Comparison of ENCODE assay signal across 10 cellular contexts in the genomic region with DNA sequence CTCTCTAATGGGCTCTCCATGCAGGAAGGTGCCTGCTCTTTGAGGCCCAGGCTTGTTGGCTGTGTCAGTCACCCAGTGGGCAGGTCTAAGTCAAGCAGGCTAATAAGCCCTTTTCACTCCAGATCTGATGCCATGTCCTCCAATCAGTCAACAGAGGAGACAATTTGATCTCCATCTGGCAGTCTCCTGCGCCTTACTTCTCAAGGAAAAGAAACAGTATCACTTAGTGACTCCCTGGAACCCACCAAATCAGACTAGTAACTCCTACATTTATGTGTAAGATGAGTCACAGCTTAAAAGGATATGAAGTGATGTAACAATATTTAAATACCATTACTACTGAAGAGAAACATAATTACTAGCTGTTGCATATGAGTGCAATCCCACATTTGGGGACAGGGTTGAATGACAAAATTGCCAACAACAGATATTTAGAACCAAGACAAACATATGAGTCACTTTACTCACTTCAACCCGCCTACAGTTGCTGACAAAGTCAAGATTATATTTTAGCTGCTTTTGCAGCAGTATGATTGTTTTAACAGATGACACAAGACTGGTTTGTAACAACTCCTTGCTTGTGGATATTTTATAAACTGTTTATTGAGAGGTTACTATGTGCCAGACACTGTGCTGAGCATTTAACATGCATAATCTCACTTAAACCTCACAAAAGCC.
A peak's percentile ranks its signal among the peaks of the same experiment; 100 is the strongest.
DNase-seq lines count a peak whose midpoint lies in the region; ATAC-seq, FAIRE-seq and TF ChIP-seq lines count a peak whose summit lies in the region.
"Had no signal": no experiment of that assay in that cellular context is flagged by ENCODE, and none has a peak within 500 bp of the region (broad histone marks: within the 10 kb centered on the region; RNA-seq: fewer than 3 reads in every experiment).

No MANE protein-coding gene starts in this region.

- TF ChIP-seq EP300 in HepG2 (IDR thresholded peaks at IDR 0.05; ENCODE audit: low read depth in 2 of 2, low read length in 2 of 2) (no peak), HepG2 (CRISPR knock-in tag; IDR thresholded peaks at IDR 0.05; ENCODE audit: borderline replicate concordance) (no peak)

- TF ChIP-seq CTCF in HepG2 (CRISPR knock-in tag; IDR thresholded peaks at IDR 0.05) (no peak), coronary artery (IDR thresholded peaks at IDR 0.05) (no peak), GM10266 (IDR thresholded peaks at IDR 0.05; ENCODE audit: control insufficient read depth, insufficient read depth, low read depth, missing control alignments) (no peak)

- no peak overlapping the region for H3K4me3 Mint-ChIP-seq in activated T-helper 17 cell treated with anti-CD3 and anti-CD28 coated beads, Interleukin-2, amount 50 U/mL, for 72 hours
- H3K4me3 Mint-ChIP-seq: central memory CD8-positive, alpha-beta T cell had no signal

- peaks cover 5% of the 10 kb centered on the region for H3K27me3 Mint-ChIP-seq in activated T-helper 17 cell treated with anti-CD3 and anti-CD28 coated beads, Interleukin-2, amount 50 U/mL, for 72 hours

- no TSS peak for BruUV-seq in HepG2 (replicated peaks; lab: Mats Ljungman, UMichigan)

- H3K9me3 ChIP-seq in HepG2 (ENCODE audit: low read length): no peaks in the 10 kb centered on the region

- peaks cover 27% of the 10 kb centered on the region for H3K4me1 ChIP-seq in HepG2 (ENCODE audit: insufficient read depth, low read length)

- H3K9me3 Mint-ChIP-seq in activated T-helper 17 cell treated with anti-CD3 and anti-CD28 coated beads, Interleukin-2, amount 50 U/mL, for 72 hours: no peaks in the 10 kb centered on the region
- H3K9me3 Mint-ChIP-seq: central memory CD8-positive, alpha-beta T cell had no signal

- H3K4me1 Mint-ChIP-seq in activated T-helper 17 cell treated with anti-CD3 and anti-CD28 coated beads, Interleukin-2, amount 50 U/mL, for 72 hours: peaks cover 4% of the 10 kb centered on the region
- H3K4me1 Mint-ChIP-seq: central memory CD8-positive, alpha-beta T cell had no signal

- H3K4me3 ChIP-seq in HepG2 (replicated peaks in 1 of 3; ENCODE audit: insufficient read depth in 1 of 3, low read depth in 2 of 3, low read length in 3 of 3): no peak overlapping the region
- no peak overlapping the region for H3K4me3 ChIP-seq in coronary artery

- TF ChIP-seq RAD21 in HepG2 (CRISPR knock-in tag; IDR thresholded peaks at IDR 0.05): no peak

- no peak overlapping the region for H3K9ac ChIP-seq in HepG2 (ENCODE audit: insufficient read depth, low read depth, low read length)

- DNase-seq in CD1c-positive myeloid dendritic cell (ENCODE audit: extremely low spot score) (peak; percentile 77), H4 (ENCODE audit: low spot score) (peak; percentile 38), HepG2 (ENCODE audit: low spot score) (peak; percentile 30), coronary artery (ENCODE audit: low spot score) (no peak), GM10266 (ENCODE audit: extremely low spot score) (no peak)
- no peak for DNase-seq in activated CD4-positive, alpha-beta T cell treated with anti-CD3 and anti-CD28 coated beads, Interleukin-2, amount 50 U/mL, for 1 hour
- DNase-seq: WERI-Rb-1 had no signal

- H2AFZ ChIP-seq in HepG2 (ENCODE audit: low read length): no peak overlapping the region

- peaks cover 1 to 2% of the 10 kb centered on the region in 2 experiments; a peak in 2 of 5 replicates for H3K36me3 ChIP-seq in HepG2 (replicated peaks in 1 of 2; ENCODE audit: control insufficient read depth in 1 of 2, insufficient read depth in 2 of 2, low read length in 2 of 2)
- H3K36me3 ChIP-seq: WERI-Rb-1 had no signal

- no peak for FAIRE-seq in HepG2 (lab: Jason Lieb, UNC)

- in situ Hi-C loops in HepG2 (cut with HindIII; ENCODE audit: extremely low pct_ligation_motif_present, low pct_unique_long_range_greater_than_20kb): no loop called here

- no peak for TF ChIP-seq POLR2A in HepG2 (IDR thresholded peaks at IDR 0.05; ENCODE audit: insufficient read depth in 1 of 2, low read depth in 2 of 2, low read length in 2 of 2)

- H3K36me3 Mint-ChIP-seq in activated T-helper 17 cell treated with anti-CD3 and anti-CD28 coated beads, Interleukin-2, amount 50 U/mL, for 72 hours (ENCODE audit: low read depth): no peaks in the 10 kb centered on the region

- intact Hi-C loops in HepG2 (cut with micrococcal nuclease; ENCODE audit: unreplicated experiment): no loop called here

- POLR2A ChIA-PET in HepG2 (lab: Yijun Ruan, JAX): interaction anchor here (1.4 kb wide), 1 partner anchor 13 kb away, joined by 4 read pairs; no protein-coding TSS in a partner anchor

- H3K27ac ChIP-seq in HepG2 (ENCODE audit: extremely low read length, insufficient read depth, low read length) (no peak overlapping the region), coronary artery (no peak overlapping the region)
- H3K27ac ChIP-seq: WERI-Rb-1 had no signal

- H3K27me3 ChIP-seq in HepG2 (ENCODE audit: control insufficient read depth in 1 of 2, insufficient read depth in 2 of 2, low read length in 2 of 2): no peaks in the 10 kb centered on the region

- H3K79me2 ChIP-seq in HepG2 (ENCODE audit: insufficient read depth, low read length): peaks cover 70% of the 10 kb centered on the region

- H4K20me1 ChIP-seq in HepG2 (ENCODE audit: insufficient read depth, low read length): no peaks in the 10 kb centered on the region

- CTCF ChIA-PET in HepG2 (lab: Yijun Ruan, JAX; ENCODE audit: low intra/inter-chr PET ratio, low total read pairs): no interaction called here

- no peak overlapping the region for H3K27ac Mint-ChIP-seq in activated T-helper 17 cell treated with anti-CD3 and anti-CD28 coated beads, Interleukin-2, amount 50 U/mL, for 72 hours

- no peak overlapping the region for H3K4me2 ChIP-seq in HepG2 (ENCODE audit: low read depth, low read length)

- 90% methylated on average over 2 of the region's 2 CpGs for WGBS in HepG2 (ENCODE audit: low lambda C conversion rate)

- ATAC-seq in activated T-helper 17 cell treated with anti-CD3 and anti-CD28 coated beads, Interleukin-2, amount 50 U/mL, for 72 hours (replicated peaks): peak; percentile 91
- ATAC-seq in HepG2 (peak; percentile 73), HG03025 (IDR thresholded peaks at IDR 0.05; ENCODE audit: low FRiP score, unreplicated experiment) (no peak)

TF ChIP-seq in HepG2, 621 proteins besides CTCF, POLR2A, EP300 and RAD21 (continues in another document):
- TF ChIP-seq FOXA3 (CRISPR knock-in tag; IDR thresholded peaks at IDR 0.05) (0 out of 2 replicates have a peak, but pooled peaks have one; percentile 24), ZSCAN30 (CRISPR knock-in tag; IDR thresholded peaks at IDR 0.05) (no peak)
- TF ChIP-seq, protein P1, sequence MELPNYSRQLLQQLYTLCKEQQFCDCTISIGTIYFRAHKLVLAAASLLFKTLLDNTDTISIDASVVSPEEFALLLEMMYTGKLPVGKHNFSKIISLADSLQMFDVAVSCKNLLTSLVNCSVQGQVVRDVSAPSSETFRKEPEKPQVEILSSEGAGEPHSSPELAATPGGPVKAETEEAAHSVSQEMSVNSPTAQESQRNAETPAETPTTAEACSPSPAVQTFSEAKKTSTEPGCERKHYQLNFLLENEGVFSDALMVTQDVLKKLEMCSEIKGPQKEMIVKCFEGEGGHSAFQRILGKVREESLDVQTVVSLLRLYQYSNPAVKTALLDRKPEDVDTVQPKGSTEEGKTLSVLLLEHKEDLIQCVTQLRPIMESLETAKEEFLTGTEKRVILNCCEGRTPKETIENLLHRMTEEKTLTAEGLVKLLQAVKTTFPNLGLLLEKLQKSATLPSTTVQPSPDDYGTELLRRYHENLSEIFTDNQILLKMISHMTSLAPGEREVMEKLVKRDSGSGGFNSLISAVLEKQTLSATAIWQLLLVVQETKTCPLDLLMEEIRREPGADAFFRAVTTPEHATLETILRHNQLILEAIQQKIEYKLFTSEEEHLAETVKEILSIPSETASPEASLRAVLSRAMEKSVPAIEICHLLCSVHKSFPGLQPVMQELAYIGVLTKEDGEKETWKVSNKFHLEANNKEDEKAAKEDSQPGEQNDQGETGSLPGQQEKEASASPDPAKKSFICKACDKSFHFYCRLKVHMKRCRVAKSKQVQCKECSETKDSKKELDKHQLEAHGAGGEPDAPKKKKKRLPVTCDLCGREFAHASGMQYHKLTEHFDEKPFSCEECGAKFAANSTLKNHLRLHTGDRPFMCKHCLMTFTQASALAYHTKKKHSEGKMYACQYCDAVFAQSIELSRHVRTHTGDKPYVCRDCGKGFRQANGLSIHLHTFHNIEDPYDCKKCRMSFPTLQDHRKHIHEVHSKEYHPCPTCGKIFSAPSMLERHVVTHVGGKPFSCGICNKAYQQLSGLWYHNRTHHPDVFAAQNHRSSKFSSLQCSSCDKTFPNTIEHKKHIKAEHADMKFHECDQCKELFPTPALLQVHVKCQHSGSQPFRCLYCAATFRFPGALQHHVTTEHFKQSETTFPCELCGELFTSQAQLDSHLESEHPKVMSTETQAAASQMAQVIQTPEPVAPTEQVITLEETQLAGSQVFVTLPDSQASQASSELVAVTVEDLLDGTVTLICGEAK (IDR thresholded peaks at IDR 0.05): no peak
- TF ChIP-seq, protein P1 (CRISPR knock-in tag; IDR thresholded peaks at IDR 0.05): no peak

Comparison
In these comparisons a context has a peak if more than half of its experiments do, and no peak if none do; other contexts are left out.
1. DNase-seq: peak in CD1c-positive myeloid dendritic cell (single experiment), H4 (single experiment) and HepG2 (single experiment); none in coronary artery (single experiment), activated CD4-positive, alpha-beta T cell treated with anti-CD3 and anti-CD28 coated beads, Interleukin-2, amount 50 U/mL, for 1 hour (single experiment) and GM10266 (single experiment).